Comparison of ENCODE assay signal across 26 cellular contexts in genomic region chr12:41940571-41940970, GRCh38.
"Had no signal": no experiment of that assay in that cellular context is flagged by ENCODE, and none has a peak within 500 bp of the region (broad histone marks: within the 10 kb centered on the region; RNA-seq: fewer than 3 reads in every experiment).

No MANE protein-coding gene starts in this region.

- H3K27ac ChIP-seq: coronary artery, gastrocnemius medialis, parathyroid adenoma, right lobe of liver, suprapubic skin, transverse colon, vagina had no signal

- H3K4me3 Mint-ChIP-seq: effector memory CD8-positive, alpha-beta T cell; memory B cell; naive B cell; natural killer cell treated with Interleukin-12 subunit alpha and Interleukin-12 subunit beta and Interleukin-15 and Interleukin-18, amount 100 ng/mL, for 72 hours; neural crest cell; stimulated activated naive CD8-positive, alpha-beta T cell treated with anti-CD3 and anti-CD28 coated beads, Interleukin-15, amount 100 ng/mL, for 72 hours had no signal

- H3K4me1 Mint-ChIP-seq: memory B cell; naive B cell; stimulated activated naive CD8-positive, alpha-beta T cell treated with anti-CD3 and anti-CD28 coated beads, Interleukin-15, amount 100 ng/mL, for 72 hours had no signal

- H3K27me3 Mint-ChIP-seq: progenitor cell of endocrine pancreas had no signal

- H3K4me3 ChIP-seq: coronary artery, gastrocnemius medialis, lung, mucosa of descending colon, right lobe of liver, suprapubic skin, transverse colon, vagina had no signal

- H3K79me2 ChIP-seq: parathyroid adenoma had no signal

- H3K9ac ChIP-seq: parathyroid adenoma had no signal

- H3K27me3 ChIP-seq: gastrocnemius medialis, right lobe of liver, suprapubic skin, transverse colon, vagina had no signal

- H3K9me3 Mint-ChIP-seq: effector memory CD8-positive, alpha-beta T cell; natural killer cell treated with Interleukin-12 subunit alpha and Interleukin-12 subunit beta and Interleukin-15 and Interleukin-18, amount 100 ng/mL, for 72 hours had no signal

- H2AFZ ChIP-seq: parathyroid adenoma had no signal

- H3K36me3 ChIP-seq: gastrocnemius medialis, right lobe of liver, suprapubic skin, transverse colon, vagina had no signal

- H3K4me1 ChIP-seq: parathyroid adenoma, right lobe of liver, suprapubic skin, transverse colon, vagina had no signal

- H3K27ac Mint-ChIP-seq: effector memory CD8-positive, alpha-beta T cell; memory B cell; naive B cell; natural killer cell treated with Interleukin-12 subunit alpha and Interleukin-12 subunit beta and Interleukin-15 and Interleukin-18, amount 100 ng/mL, for 72 hours; progenitor cell of endocrine pancreas; stimulated activated naive CD8-positive, alpha-beta T cell treated with anti-CD3 and anti-CD28 coated beads, Interleukin-15, amount 100 ng/mL, for 72 hours had no signal

- H3K36me3 Mint-ChIP-seq: memory B cell; natural killer cell treated with Interleukin-12 subunit alpha and Interleukin-12 subunit beta and Interleukin-15 and Interleukin-18, amount 100 ng/mL, for 72 hours had no signal

- H3K9me3 ChIP-seq: right lobe of liver, suprapubic skin, transverse colon, vagina had no signal

- ATAC-seq: effector memory CD8-positive, alpha-beta T cell; gastrocnemius medialis; left lobe of liver; mucosa of descending colon; natural killer cell treated with Interleukin-12 subunit alpha and Interleukin-12 subunit beta and Interleukin-15 and Interleukin-18, amount 100 ng/mL, for 72 hours; right lobe of liver; stimulated activated naive CD8-positive, alpha-beta T cell treated with anti-CD3 and anti-CD28 coated beads, Interleukin-15, amount 100 ng/mL, for 72 hours had no signal

- DNase-seq: dermis blood vessel endothelial cell; effector memory CD8-positive, alpha-beta T cell; gastrocnemius medialis; head of caudate nucleus; kidney; mucosa of descending colon; naive B cell; right lobe of liver; small intestine; stimulated activated CD4-positive, alpha-beta T cell treated with anti-CD3 and anti-CD28 coated beads, Interleukin-12 subunit alpha, Interleukin-12 subunit beta, amount 100 ng/mL, for 4 hours; stimulated activated CD4-positive, alpha-beta T cell treated with anti-CD3 and anti-CD28 coated beads, Interleukin-1b, Interleukin-23, amount 100 ng/mL, for 48 hours; stimulated activated CD4-positive, alpha-beta T cell treated with anti-CD3 and anti-CD28 coated beads, Interleukin-4, amount 100 ng/mL, for 1 hour; stimulated activated CD8-positive, alpha-beta memory T cell treated with anti-CD3 and anti-CD28 coated beads, Interleukin-4, amount 100 ng/mL, for 48 hours; stimulated activated naive CD4-positive, alpha-beta T cell; stimulated activated naive CD8-positive, alpha-beta T cell treated with anti-CD3 and anti-CD28 coated beads, Interleukin-15, amount 100 ng/mL, for 72 hours; transverse colon had no signal
